8 cellular contexts compared by ENCODE assay signal in genomic region chr22:22207845-22208564, GRCh38. TPM values are rescaled to one million over a fixed set of nuclear protein-coding genes. Genes with fewer than 3 reads are reported as not detected.
DNase-seq lines count a peak whose midpoint lies in the region; ATAC-seq and TF ChIP-seq lines count a peak whose summit lies in the region.

No MANE protein-coding gene starts in this region.

- no peak overlapping the region for H3K4me3 Mint-ChIP-seq in chondrocyte (ENCODE audit: unreplicated experiment)

- peak; percentile 71 for ATAC-seq in GM18519 (IDR thresholded peaks at IDR 0.05; ENCODE audit: low FRiP score, unreplicated experiment)
- ATAC-seq in HG03045 (IDR thresholded peaks at IDR 0.05; ENCODE audit: unreplicated experiment): peak; percentile 64

- no peaks in the 10 kb centered on the region for H3K4me1 Mint-ChIP-seq in chondrocyte (ENCODE audit: low read depth)

- H3K27me3 Mint-ChIP-seq in chondrocyte (ENCODE audit: low read depth): peaks cover 50% of the 10 kb centered on the region

- peak; percentile 78 for TF ChIP-seq CTCF in chondrocyte (IDR thresholded peaks at IDR 0.05)

- no peak overlapping the region for H3K27ac Mint-ChIP-seq in chondrocyte (ENCODE audit: unreplicated experiment)

- peak; percentile 78 for DNase-seq in AG08396 (ENCODE audit: low spot score)
- DNase-seq in NCI-H2196 (lab: John Stamatoyannopoulos, UW; ENCODE audit: unreplicated experiment): peak; percentile 64
- peak; percentile 47 for DNase-seq in activated CD4-positive, CD25-positive, alpha-beta regulatory T cell treated with anti-CD3 and anti-CD28 coated beads, Interleukin-2, amount 50 U/mL, for 16 hours (ENCODE audit: low read depth, low spot score)
- DNase-seq in chondrocyte (ENCODE audit: low spot score): no peak
- peak; percentile 71 to 80 for DNase-seq in lung microvascular endothelial cell (ENCODE audit: low read depth in 2 of 2)
- DNase-seq in stimulated activated CD8-positive, alpha-beta memory T cell treated with anti-CD3 and anti-CD28 coated beads, Interleukin-4, amount 100 ng/mL, for 1 hour (ENCODE audit: low read depth in 2 of 2, low spot score in 1 of 2): peak; percentile 52 to 65

- no peaks in the 10 kb centered on the region for H3K36me3 Mint-ChIP-seq in chondrocyte (ENCODE audit: low read depth)

- H3K9me3 Mint-ChIP-seq in chondrocyte (ENCODE audit: low read depth): no peaks in the 10 kb centered on the region

RNA-seq across cellular contexts. Expression of gene VPREB1, which starts 36.6 kb away (rescaled TPM):
- not detected in 3 replicates for total RNA-seq in chondrocyte
- not detected in 2 replicates for total RNA-seq in lung microvascular endothelial cell
